In the genomic region with DNA sequence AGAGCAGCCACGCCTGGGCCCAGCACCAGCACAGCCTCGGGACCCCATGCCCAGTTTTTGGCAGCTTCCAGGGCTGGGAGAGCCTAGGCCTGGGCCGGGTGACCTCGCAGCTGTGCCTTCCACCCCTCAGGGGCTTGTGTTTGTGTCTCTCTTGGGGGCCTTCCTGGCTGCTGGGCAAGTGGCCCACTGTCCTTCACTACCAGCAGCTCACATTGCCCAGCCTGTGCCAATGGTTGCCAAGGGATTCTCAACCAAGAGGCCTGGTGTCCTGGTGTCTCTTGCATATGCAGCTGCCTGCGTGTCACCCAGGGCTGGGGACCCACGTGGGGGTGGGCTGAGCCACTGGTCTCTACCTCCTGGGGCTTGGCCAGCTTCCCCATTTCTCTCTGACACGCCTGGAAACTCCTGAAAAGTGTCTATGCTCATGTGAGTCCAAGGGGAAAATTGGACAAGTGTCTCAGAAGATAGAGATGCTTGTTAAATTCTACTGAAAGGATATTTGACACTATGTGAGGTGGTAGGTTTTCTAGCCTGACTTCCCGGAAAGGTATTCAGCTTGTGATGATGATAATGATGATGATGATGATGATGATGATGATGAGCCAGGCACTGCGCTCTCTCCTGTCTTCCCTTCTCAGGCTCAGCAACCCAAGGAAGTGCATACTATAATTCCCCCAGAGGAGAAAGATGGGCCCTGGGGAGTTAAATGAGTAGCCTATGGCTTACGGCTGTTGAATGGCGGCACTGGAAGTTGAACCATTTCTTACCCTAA, we compare ENCODE assay signal across 1 cellular context.
A peak's percentile ranks its signal among the peaks of the same experiment; 100 is the strongest.
TF ChIP-seq lines count a peak whose summit lies in the region.

No MANE protein-coding gene starts in this region.

TF ChIP-seq in HepG2, 621 proteins besides CTCF, POLR2A, EP300 and RAD21:
- TF ChIP-seq CREB1 (IDR thresholded peaks at IDR 0.05) (peak; percentile 57), CREB1 (CRISPR knock-in tag; IDR thresholded peaks at IDR 0.05) (no peak)
- TF ChIP-seq, protein P1, sequence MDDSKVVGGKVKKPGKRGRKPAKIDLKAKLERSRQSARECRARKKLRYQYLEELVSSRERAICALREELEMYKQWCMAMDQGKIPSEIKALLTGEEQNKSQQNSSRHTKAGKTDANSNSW (CRISPR knock-in tag; IDR thresholded peaks at IDR 0.05; ENCODE audit: borderline replicate concordance) = no peak
